2 cellular contexts compared by ENCODE assay signal in genomic region chr2:63769915-63770314, GRCh38.
TF ChIP-seq lines count a peak whose summit lies in the region.

No MANE protein-coding gene starts in this region.

TF ChIP-seq in HepG2, 621 proteins besides CTCF, POLR2A, EP300 and RAD21:
- TF ChIP-seq ZNF704 (CRISPR knock-in tag; IDR thresholded peaks at IDR 0.05; ENCODE audit: borderline replicate concordance) (no peak), MAFK (conservative IDR thresholded peaks at IDR 0.05 in 1 of 2, IDR thresholded peaks at IDR 0.05 in 1 of 2; ENCODE audit: low read length in 2 of 2) (0 out of 4 replicates have a peak, but pooled peaks of 1 of the 2 experiments have one; percentile 10), NFE2L2 (IDR thresholded peaks at IDR 0.05; ENCODE audit: low read length) (peak; percentile 64), FOXP1 (IDR thresholded peaks at IDR 0.05) (no peak), FOXP1 (CRISPR knock-in tag; IDR thresholded peaks at IDR 0.05) (no peak)
- TF ChIP-seq, protein P1, sequence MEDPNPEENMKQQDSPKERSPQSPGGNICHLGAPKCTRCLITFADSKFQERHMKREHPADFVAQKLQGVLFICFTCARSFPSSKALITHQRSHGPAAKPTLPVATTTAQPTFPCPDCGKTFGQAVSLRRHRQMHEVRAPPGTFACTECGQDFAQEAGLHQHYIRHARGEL (CRISPR knock-in tag; IDR thresholded peaks at IDR 0.05) = no peak
TF ChIP-seq in HepG2: peak in this region for 2.

TF ChIP-seq in IMR-90, 13 proteins besides CTCF, POLR2A, EP300 and RAD21:
- TF ChIP-seq ELK1 (IDR thresholded peaks at IDR 0.05; ENCODE audit: borderline replicate concordance, low read depth, low read length) (no peak), NFE2L2 (IDR thresholded peaks at IDR 0.05; ENCODE audit: low read depth, low read length) (peak; percentile 60; the same call in 1 of the 2 replicates)
